17 cellular contexts compared by ENCODE assay signal in the genomic region with DNA sequence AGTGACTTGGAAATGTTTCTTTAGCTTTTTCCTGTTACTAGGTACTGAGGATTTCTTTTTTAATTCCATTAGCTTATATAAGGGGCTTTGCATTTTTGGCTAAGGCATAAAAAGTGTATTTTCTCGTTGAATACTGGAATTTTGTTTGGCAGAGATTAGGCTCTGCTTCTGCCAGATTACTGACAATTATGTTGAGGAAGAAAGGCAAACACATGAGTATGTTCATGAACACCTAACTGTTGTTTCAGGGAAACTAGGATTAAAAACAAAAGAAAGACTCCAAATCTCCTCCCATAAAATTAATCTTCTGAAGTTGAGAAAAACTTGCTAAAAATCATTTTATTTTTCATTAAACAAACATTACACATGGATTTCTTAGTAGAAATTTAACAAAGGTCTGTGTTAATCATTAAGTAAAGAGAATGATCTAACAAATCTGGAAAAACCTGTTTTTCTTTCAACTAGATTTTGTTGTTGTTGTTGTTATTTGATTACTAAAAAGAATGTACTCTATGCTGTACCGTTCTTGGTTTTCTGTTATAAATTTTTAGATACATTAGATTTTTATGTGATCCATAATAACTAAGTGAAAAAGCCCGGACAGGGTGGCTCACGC. TPM values are rescaled to one million over a fixed set of nuclear protein-coding genes. Genes with fewer than 3 reads are reported as not detected.
A peak's percentile ranks its signal among the peaks of the same experiment; 100 is the strongest.
DNase-seq lines count a peak whose midpoint lies in the region; ATAC-seq and TF ChIP-seq lines count a peak whose summit lies in the region.
"Had no signal": no experiment of that assay in that cellular context is flagged by ENCODE, and none has a peak within 500 bp of the region (broad histone marks: within the 10 kb centered on the region; RNA-seq: fewer than 3 reads in every experiment).

No MANE protein-coding gene starts in this region.

- peaks cover 4% of the 10 kb centered on the region for H3K4me1 Mint-ChIP-seq in activated T-cell treated with anti-CD3 and anti-CD28 coated beads, Interleukin-2, amount 50 U/mL, for 24 hours (ENCODE audit: low read depth)
- no peaks in the 10 kb centered on the region for H3K4me1 Mint-ChIP-seq in effector memory CD8-positive, alpha-beta T cell (ENCODE audit: low read depth in 2 of 2)
- H3K4me1 Mint-ChIP-seq: H9 had no signal

- H3K27ac ChIP-seq in VCaP: peak overlapping the region; percentile 20; the same call in 1 of the 2 replicates
- H3K27ac ChIP-seq: RWPE1 had no signal

- TF ChIP-seq CTCF in VCaP (conservative IDR thresholded peaks at IDR 0.05): no peak

- H3K27me3 Mint-ChIP-seq in activated T-cell treated with anti-CD3 and anti-CD28 coated beads, Interleukin-2, amount 50 U/mL, for 24 hours: no peaks in the 10 kb centered on the region
- H3K27me3 Mint-ChIP-seq in effector memory CD8-positive, alpha-beta T cell: no peaks in the 10 kb centered on the region

- H3K9me3 Mint-ChIP-seq in activated T-cell treated with anti-CD3 and anti-CD28 coated beads, Interleukin-2, amount 50 U/mL, for 24 hours: no peaks in the 10 kb centered on the region
- no peaks in the 10 kb centered on the region for H3K9me3 Mint-ChIP-seq in effector memory CD8-positive, alpha-beta T cell

- H3K36me3 Mint-ChIP-seq in activated T-cell treated with anti-CD3 and anti-CD28 coated beads, Interleukin-2, amount 50 U/mL, for 24 hours (ENCODE audit: low read depth): no peaks in the 10 kb centered on the region
- H3K36me3 Mint-ChIP-seq in effector memory CD8-positive, alpha-beta T cell (ENCODE audit: insufficient read depth): no peaks in the 10 kb centered on the region

- ATAC-seq in left lobe of liver (peak; percentile 24), HG02678 (IDR thresholded peaks at IDR 0.05; ENCODE audit: unreplicated experiment) (no peak)
- ATAC-seq in effector memory CD8-positive, alpha-beta T cell (replicated peaks): no peak

- H3K4me3 Mint-ChIP-seq in activated T-cell treated with anti-CD3 and anti-CD28 coated beads, Interleukin-2, amount 50 U/mL, for 24 hours: no peak overlapping the region
- no peak overlapping the region for H3K4me3 Mint-ChIP-seq in effector memory CD8-positive, alpha-beta T cell
- H3K4me3 Mint-ChIP-seq: H9 had no signal

- DNase-seq in DMS53 (lab: John Stamatoyannopoulos, UW) (peak; percentile 84), left lobe of liver (ENCODE audit: low spot score) (no peak), renal cortical epithelial cell (ENCODE audit: low read depth) (peak; percentile 24), RKO (ENCODE audit: low spot score) (no peak)
- DNase-seq in activated T-cell treated with anti-CD3 and anti-CD28 coated beads, Interleukin-2, amount 50 U/mL, for 24 hours: no peak
- no peak for DNase-seq in effector memory CD8-positive, alpha-beta T cell
- DNase-seq: COR-L47, DMS79, H9, NCI-H1105, NCI-H1694, NCI-H2107, NCI-H345, NCI-H526 treated with DMSO at 0.1 percent for 48 hours had no signal

- H3K27ac Mint-ChIP-seq in activated T-cell treated with anti-CD3 and anti-CD28 coated beads, Interleukin-2, amount 50 U/mL, for 24 hours: no peak overlapping the region
- H3K27ac Mint-ChIP-seq in effector memory CD8-positive, alpha-beta T cell: no peak overlapping the region
- H3K27ac Mint-ChIP-seq: H9 had no signal

RNA-seq across cellular contexts. Expression of gene STAG2, which starts 43.3 kb away (rescaled TPM):
- total RNA-seq in left lobe of liver (15.2 TPM), renal cortical epithelial cell (78.8 and 95.2 TPM in 2 replicates)

RNA-seq across cellular contexts. Expression of gene XIAP, which starts 58.4 kb away (rescaled TPM):
- total RNA-seq in left lobe of liver (26.8 TPM), renal cortical epithelial cell (47.8 and 58.0 TPM in 2 replicates)

Comparison
In these comparisons a context has a peak if more than half of its experiments do, and no peak if none do; other contexts are left out.
1. DNase-seq: peak in DMS53 (single experiment) and renal cortical epithelial cell (single experiment); none in left lobe of liver (single experiment), RKO (single experiment), activated T-cell treated with anti-CD3 and anti-CD28 coated beads, Interleukin-2, amount 50 U/mL, for 24 hours (single experiment) and effector memory CD8-positive, alpha-beta T cell (0 of 3).